ENCODE assay signal across 1 cellular context in the genomic region with DNA sequence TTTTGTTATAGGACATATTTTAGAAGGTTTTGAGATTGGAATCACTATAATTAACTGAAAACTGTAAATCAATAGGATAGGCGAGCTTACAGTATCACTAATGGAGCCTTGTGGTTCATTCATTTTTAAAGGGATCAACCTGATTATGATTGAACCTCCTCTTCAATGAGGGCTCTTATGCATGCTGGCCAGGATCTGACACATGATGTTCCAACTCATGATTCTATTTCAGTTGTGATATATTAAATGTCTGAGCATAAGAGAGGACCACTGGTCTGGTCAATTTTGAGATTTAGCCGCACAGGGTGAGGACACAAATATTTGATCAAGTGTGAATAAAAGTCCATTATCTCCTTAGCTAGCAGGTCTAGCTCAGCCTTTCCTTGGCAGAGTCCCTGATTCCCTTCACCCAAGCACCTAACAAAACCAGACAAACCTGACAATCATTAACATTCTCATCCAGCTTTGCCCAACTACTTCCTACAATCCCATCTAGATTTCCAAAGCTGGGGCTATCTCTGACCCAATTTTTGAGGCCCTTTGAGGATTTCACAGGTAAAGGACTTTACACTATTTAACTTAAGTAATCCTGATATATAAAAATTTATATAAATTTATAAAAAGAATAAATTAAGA.
TF ChIP-seq lines count a peak whose summit lies in the region.

No MANE protein-coding gene starts in this region.

TF ChIP-seq in K562, 482 proteins besides CTCF, POLR2A, EP300 and RAD21 (continued from another document):
- TF ChIP-seq, protein P1, sequence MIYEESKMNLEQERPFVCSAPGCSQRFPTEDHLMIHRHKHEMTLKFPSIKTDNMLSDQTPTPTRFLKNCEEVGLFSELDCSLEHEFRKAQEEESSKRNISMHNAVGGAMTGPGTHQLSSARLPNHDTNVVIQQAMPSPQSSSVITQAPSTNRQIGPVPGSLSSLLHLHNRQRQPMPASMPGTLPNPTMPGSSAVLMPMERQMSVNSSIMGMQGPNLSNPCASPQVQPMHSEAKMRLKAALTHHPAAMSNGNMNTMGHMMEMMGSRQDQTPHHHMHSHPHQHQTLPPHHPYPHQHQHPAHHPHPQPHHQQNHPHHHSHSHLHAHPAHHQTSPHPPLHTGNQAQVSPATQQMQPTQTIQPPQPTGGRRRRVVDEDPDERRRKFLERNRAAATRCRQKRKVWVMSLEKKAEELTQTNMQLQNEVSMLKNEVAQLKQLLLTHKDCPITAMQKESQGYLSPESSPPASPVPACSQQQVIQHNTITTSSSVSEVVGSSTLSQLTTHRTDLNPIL (CRISPR knock-in tag; IDR thresholded peaks at IDR 0.05) = no peak
- TF ChIP-seq PYGO2 (tag; IDR thresholded peaks at IDR 0.05) = no peak
- TF ChIP-seq SPI1 (IDR thresholded peaks at IDR 0.05; ENCODE audit: borderline replicate concordance, low read depth, low read length) = no peak
- TF ChIP-seq ZNF668 (CRISPR knock-in tag; IDR thresholded peaks at IDR 0.05) = no peak
- TF ChIP-seq, protein P2, sequence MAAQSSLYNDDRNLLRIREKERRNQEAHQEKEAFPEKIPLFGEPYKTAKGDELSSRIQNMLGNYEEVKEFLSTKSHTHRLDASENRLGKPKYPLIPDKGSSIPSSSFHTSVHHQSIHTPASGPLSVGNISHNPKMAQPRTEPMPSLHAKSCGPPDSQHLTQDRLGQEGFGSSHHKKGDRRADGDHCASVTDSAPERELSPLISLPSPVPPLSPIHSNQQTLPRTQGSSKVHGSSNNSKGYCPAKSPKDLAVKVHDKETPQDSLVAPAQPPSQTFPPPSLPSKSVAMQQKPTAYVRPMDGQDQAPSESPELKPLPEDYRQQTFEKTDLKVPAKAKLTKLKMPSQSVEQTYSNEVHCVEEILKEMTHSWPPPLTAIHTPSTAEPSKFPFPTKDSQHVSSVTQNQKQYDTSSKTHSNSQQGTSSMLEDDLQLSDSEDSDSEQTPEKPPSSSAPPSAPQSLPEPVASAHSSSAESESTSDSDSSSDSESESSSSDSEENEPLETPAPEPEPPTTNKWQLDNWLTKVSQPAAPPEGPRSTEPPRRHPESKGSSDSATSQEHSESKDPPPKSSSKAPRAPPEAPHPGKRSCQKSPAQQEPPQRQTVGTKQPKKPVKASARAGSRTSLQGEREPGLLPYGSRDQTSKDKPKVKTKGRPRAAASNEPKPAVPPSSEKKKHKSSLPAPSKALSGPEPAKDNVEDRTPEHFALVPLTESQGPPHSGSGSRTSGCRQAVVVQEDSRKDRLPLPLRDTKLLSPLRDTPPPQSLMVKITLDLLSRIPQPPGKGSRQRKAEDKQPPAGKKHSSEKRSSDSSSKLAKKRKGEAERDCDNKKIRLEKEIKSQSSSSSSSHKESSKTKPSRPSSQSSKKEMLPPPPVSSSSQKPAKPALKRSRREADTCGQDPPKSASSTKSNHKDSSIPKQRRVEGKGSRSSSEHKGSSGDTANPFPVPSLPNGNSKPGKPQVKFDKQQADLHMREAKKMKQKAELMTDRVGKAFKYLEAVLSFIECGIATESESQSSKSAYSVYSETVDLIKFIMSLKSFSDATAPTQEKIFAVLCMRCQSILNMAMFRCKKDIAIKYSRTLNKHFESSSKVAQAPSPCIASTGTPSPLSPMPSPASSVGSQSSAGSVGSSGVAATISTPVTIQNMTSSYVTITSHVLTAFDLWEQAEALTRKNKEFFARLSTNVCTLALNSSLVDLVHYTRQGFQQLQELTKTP (IDR thresholded peaks at IDR 0.05; ENCODE audit: low read depth in 1 of 2, partially characterized antibody in 2 of 2) = no peak
- no peak for TF ChIP-seq ZNF764 (CRISPR knock-in tag; IDR thresholded peaks at IDR 0.05; ENCODE audit: low read depth)
- TF ChIP-seq, protein P3, sequence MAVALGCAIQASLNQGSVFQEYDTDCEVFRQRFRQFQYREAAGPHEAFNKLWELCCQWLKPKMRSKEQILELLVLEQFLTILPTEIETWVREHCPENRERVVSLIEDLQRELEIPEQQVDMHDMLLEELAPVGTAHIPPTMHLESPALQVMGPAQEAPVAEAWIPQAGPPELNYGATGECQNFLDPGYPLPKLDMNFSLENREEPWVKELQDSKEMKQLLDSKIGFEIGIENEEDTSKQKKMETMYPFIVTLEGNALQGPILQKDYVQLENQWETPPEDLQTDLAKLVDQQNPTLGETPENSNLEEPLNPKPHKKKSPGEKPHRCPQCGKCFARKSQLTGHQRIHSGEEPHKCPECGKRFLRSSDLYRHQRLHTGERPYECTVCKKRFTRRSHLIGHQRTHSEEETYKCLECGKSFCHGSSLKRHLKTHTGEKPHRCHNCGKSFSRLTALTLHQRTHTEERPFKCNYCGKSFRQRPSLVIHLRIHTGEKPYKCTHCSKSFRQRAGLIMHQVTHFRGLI (CRISPR knock-in tag; IDR thresholded peaks at IDR 0.05) = no peak
- TF ChIP-seq ILK (tag; IDR thresholded peaks at IDR 0.05; ENCODE audit: borderline replicate concordance, low read depth) = no peak
- TF ChIP-seq, protein P4, sequence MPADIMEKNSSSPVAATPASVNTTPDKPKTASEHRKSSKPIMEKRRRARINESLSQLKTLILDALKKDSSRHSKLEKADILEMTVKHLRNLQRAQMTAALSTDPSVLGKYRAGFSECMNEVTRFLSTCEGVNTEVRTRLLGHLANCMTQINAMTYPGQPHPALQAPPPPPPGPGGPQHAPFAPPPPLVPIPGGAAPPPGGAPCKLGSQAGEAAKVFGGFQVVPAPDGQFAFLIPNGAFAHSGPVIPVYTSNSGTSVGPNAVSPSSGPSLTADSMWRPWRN (IDR thresholded peaks at IDR 0.05; ENCODE audit: low read depth) = no peak
